ENCODE assay signal across 8 cellular contexts in the genomic region with DNA sequence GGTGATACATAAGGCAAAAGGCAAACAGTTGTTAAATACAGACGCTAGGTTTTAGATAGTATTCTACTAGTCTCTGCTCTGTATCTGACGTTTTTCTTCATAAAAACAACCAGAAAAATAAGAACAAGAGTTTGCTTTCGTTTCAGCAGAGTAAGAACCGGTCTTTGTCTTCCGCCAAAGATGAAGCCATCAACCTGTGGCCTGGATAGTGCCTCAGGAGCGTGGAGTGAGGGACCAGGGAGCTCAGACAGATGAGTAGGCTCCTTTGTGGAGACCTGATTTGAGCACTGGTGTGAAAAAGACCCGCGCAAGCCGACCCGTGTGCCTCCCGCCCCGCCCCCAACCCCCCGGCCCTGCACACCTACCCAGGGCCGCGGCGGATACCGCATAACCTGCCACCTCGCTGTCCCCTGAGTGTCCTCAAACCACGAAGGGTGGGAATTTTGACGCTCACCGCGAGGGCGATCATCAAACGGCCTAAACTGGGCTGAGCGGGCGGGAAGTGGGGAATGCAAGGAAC. TPM values are rescaled to one million over a fixed set of nuclear protein-coding genes. Genes with fewer than 3 reads are reported as not detected.
DNase-seq lines count a peak whose midpoint lies in the region; ATAC-seq, FAIRE-seq and TF ChIP-seq lines count a peak whose summit lies in the region.

No MANE protein-coding gene starts in this region.

- peak; percentile 8 for DNase-seq in ELF-1 (ENCODE audit: low read depth, low spot score)
- peak; percentile 4 for DNase-seq in NCI-H69 (lab: John Stamatoyannopoulos, UW)
- no peak for DNase-seq in endothelial cell of umbilical vein (ENCODE audit: low read depth, low spot score)
- no peak for DNase-seq in nephron progenitor cell
- no peak for DNase-seq in caudate nucleus (lab: John Stamatoyannopoulos, UW)
- DNase-seq in RKO (ENCODE audit: low spot score): no peak
- no peak for DNase-seq in HCEC 1CT

- peaks cover 9% of the 10 kb centered on the region for H3K4me1 Mint-ChIP-seq in nephron progenitor cell

- peaks cover 61% of the 10 kb centered on the region for H3K27me3 Mint-ChIP-seq in nephron progenitor cell (ENCODE audit: low read depth, poor library complexity)

- H4K20me1 ChIP-seq in endothelial cell of umbilical vein (replicated peaks; ENCODE audit: control insufficient read depth, extremely low read depth, insufficient read depth, low read length): no peaks in the 10 kb centered on the region

- no peaks in the 10 kb centered on the region for H3K36me3 ChIP-seq in endothelial cell of umbilical vein (ENCODE audit: control insufficient read depth in 2 of 2, extremely low read depth in 1 of 2, insufficient read depth in 2 of 2, low read length in 2 of 2)

- H3K4me3 Mint-ChIP-seq in nephron progenitor cell: peak overlapping the region; percentile 55

- H3K4me1 ChIP-seq in endothelial cell of umbilical vein (ENCODE audit: control insufficient read depth, extremely low read depth, insufficient read depth, low read length): peaks cover 9% of the 10 kb centered on the region

- H3K9me3 Mint-ChIP-seq in nephron progenitor cell: peaks cover 15% of the 10 kb centered on the region

- H3K27ac ChIP-seq in endothelial cell of umbilical vein (ENCODE audit: insufficient read depth, low read depth, low read length): no peak overlapping the region
- no peak overlapping the region for H3K27ac ChIP-seq in caudate nucleus (ENCODE audit: low read depth, low read length)

- POLR2A ChIA-PET in endothelial cell of umbilical vein (lab: Charles Lee): no interaction called here

- H3K4me2 ChIP-seq in endothelial cell of umbilical vein (ENCODE audit: insufficient read depth, low read length): peak overlapping the region; percentile 68

- peak overlapping the region; percentile 82 for H2AFZ ChIP-seq in endothelial cell of umbilical vein (ENCODE audit: low read depth, low read length)

- no peaks in the 10 kb centered on the region for H3K9me1 ChIP-seq in endothelial cell of umbilical vein (replicated peaks; ENCODE audit: control insufficient read depth, extremely low read depth, insufficient read depth, low read length)

- FAIRE-seq in endothelial cell of umbilical vein (lab: Jason Lieb, UNC): peak; percentile 8

- no peaks in the 10 kb centered on the region for H3K9me3 ChIP-seq in endothelial cell of umbilical vein (replicated peaks; ENCODE audit: control insufficient read depth, insufficient read depth, low read length)

- no peak for ATAC-seq in HG03432 (IDR thresholded peaks at IDR 0.05; ENCODE audit: unreplicated experiment)

- peaks cover 6% of the 10 kb centered on the region for H3K36me3 Mint-ChIP-seq in nephron progenitor cell (ENCODE audit: low read depth)

- no peak overlapping the region for H3K9ac ChIP-seq in endothelial cell of umbilical vein (replicated peaks; ENCODE audit: extremely low read depth, insufficient read depth, low read length)

- H3K27ac Mint-ChIP-seq in nephron progenitor cell: no peak overlapping the region

- no TSS peak for BruUV-seq in endothelial cell of umbilical vein (replicated peaks; lab: Mats Ljungman, UMichigan)

- CTCF ChIA-PET in endothelial cell of umbilical vein (lab: Charles Lee): no interaction called here

- no peaks in the 10 kb centered on the region for H3K27me3 ChIP-seq in endothelial cell of umbilical vein (ENCODE audit: control insufficient read depth in 2 of 2, insufficient read depth in 2 of 2, low read length in 2 of 2)

- TF ChIP-seq POLR2A in endothelial cell of umbilical vein (IDR thresholded peaks at IDR 0.05; ENCODE audit: low read depth, low read length): no peak

- intact Hi-C loops in endothelial cell of umbilical vein (cut with micrococcal nuclease): loop anchor here (2.0 to 5.0 kb wide), 2 partner anchors 14 to 263 kb away; no protein-coding TSS in a partner anchor

- H3K4me3 ChIP-seq in endothelial cell of umbilical vein (replicated peaks in 1 of 3; ENCODE audit: insufficient read depth in 1 of 3, low read depth in 1 of 3, low read length in 3 of 3): peak overlapping the region; percentile 32 to 62 (median 56)

- dilution Hi-C loops in endothelial cell of umbilical vein (cut with MboI; ENCODE audit: extremely low pct_ligation_motif_present, low sequenced_read_pairs): no loop called here

- H3K79me2 ChIP-seq in endothelial cell of umbilical vein (ENCODE audit: control insufficient read depth, insufficient read depth, low read length): peaks cover 5% of the 10 kb centered on the region

- TF ChIP-seq CTCF in endothelial cell of umbilical vein (IDR thresholded peaks at IDR 0.05; ENCODE audit: extremely low read depth in 1 of 2, insufficient read depth in 1 of 2, low read depth in 1 of 2, low read length in 2 of 2): no peak
- no peak for TF ChIP-seq CTCF in nephron progenitor cell (IDR thresholded peaks at IDR 0.05)

TF ChIP-seq in endothelial cell of umbilical vein, 7 proteins besides CTCF, POLR2A, EP300 and RAD21:
- TF ChIP-seq POLR2AphosphoS5 (IDR thresholded peaks at IDR 0.05; ENCODE audit: insufficient read depth, low read depth, low read length): no peak
- no peak for TF ChIP-seq FOS (IDR thresholded peaks at IDR 0.05; ENCODE audit: borderline replicate concordance, insufficient read depth, low read length)
- TF ChIP-seq, protein P1, sequence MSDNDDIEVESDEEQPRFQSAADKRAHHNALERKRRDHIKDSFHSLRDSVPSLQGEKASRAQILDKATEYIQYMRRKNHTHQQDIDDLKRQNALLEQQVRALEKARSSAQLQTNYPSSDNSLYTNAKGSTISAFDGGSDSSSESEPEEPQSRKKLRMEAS (IDR thresholded peaks at IDR 0.05; ENCODE audit: insufficient read depth, insufficient read length): no peak
- no peak for TF ChIP-seq EZH2 (IDR thresholded peaks at IDR 0.05; ENCODE audit: borderline replicate concordance, low read depth, low read length, severe bottlenecking)
- TF ChIP-seq MYC (IDR thresholded peaks at IDR 0.05; ENCODE audit: low read depth, low read length): no peak
- TF ChIP-seq GATA2 (IDR thresholded peaks at IDR 0.05; ENCODE audit: insufficient read depth, insufficient read length, low read depth, low read length): no peak
- no peak for TF ChIP-seq JUN (IDR thresholded peaks at IDR 0.05; ENCODE audit: borderline replicate concordance, insufficient read depth, insufficient read length, low read depth)
TF ChIP-seq in endothelial cell of umbilical vein: peak in this region for 0.

RNA-seq across cellular contexts. Expression of a gene that starts 1.0 kb away (rescaled TPM):
- 21.1 and 43.6 TPM in 2 replicates for total RNA-seq in endothelial cell of umbilical vein
- 9.0 and 10.5 TPM in 2 replicates for polyA plus RNA-seq in endothelial cell of umbilical vein
- 4.3 and 5.2 TPM in 2 replicates for polyA plus RNA-seq in endothelial cell of umbilical vein (2011; cell fraction: cytosol; rRNA removed)
- polyA plus RNA-seq in endothelial cell of umbilical vein (2011; cell fraction: nucleus; rRNA removed): 64.4 and 80.8 TPM in 2 replicates
- polyA plus RNA-seq in endothelial cell of umbilical vein (2012): 13.8 and 30.6 TPM in 2 replicates
- 14.2 and 15.2 TPM in 2 replicates for polyA minus RNA-seq in endothelial cell of umbilical vein
- 39.0 TPM for polyA minus RNA-seq in endothelial cell of umbilical vein (2011; cell fraction: cytosol; rRNA and poly(A)+ RNA removed)
- 59.1 and 72.1 TPM in 2 replicates for polyA minus RNA-seq in endothelial cell of umbilical vein (2011; cell fraction: nucleus; rRNA and poly(A)+ RNA removed)

Comparison
In these comparisons a context has a peak if more than half of its experiments do, and no peak if none do; other contexts are left out.
1. DNase-seq: peak in ELF-1 (single experiment) and NCI-H69 (single experiment); none in endothelial cell of umbilical vein (single experiment), nephron progenitor cell (single experiment), caudate nucleus (0 of 61), RKO (single experiment) and HCEC 1CT (single experiment).